ENCODE assay signal across 15 cellular contexts in the genomic region with DNA sequence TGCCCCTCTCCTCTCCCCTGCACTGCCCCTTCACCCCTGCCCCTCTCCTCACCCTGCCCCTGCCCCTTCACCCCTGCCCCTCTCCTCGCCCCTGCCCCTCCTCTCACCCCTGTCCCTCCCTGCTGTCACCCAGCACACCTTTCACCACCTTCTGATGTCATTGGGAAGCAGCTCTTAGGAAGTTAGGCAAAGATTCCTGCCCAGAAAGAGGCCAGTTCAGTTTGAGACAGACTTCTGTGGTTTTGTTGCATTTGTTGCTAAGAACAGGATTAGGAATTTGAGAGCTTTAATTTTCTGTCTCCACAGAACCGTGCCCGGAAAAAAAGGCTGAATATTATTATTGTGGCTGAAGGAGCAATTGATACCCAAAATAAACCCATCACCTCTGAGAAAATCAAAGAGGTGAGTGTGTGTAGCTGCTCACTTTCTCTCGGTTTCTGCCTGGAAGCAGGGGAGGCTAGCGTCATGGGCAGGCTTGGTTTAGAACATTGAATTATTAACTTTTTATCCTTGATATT. TPM values are rescaled to one million over a fixed set of nuclear protein-coding genes. Genes with fewer than 3 reads are reported as not detected.
A peak's percentile ranks its signal among the peaks of the same experiment; 100 is the strongest.
DNase-seq lines count a peak whose midpoint lies in the region; ATAC-seq and TF ChIP-seq lines count a peak whose summit lies in the region.
"Had no signal": no experiment of that assay in that cellular context is flagged by ENCODE, and none has a peak within 500 bp of the region (broad histone marks: within the 10 kb centered on the region; RNA-seq: fewer than 3 reads in every experiment).

No MANE protein-coding gene starts in this region.

- no peak for TF ChIP-seq POLR2A in sigmoid colon (IDR thresholded peaks at IDR 0.05)

- in situ Hi-C loops in HAP-1 (cut with MboI; ENCODE audit: low sequenced_read_pairs), result no loop called here

- H3K4me3 ChIP-seq in AG04450 (ENCODE audit: low read depth, low read length), result no peak overlapping the region
- peak overlapping the region in 1 of 2 donors; percentile 45 for H3K4me3 ChIP-seq in ascending aorta
- H3K4me3 ChIP-seq in fibroblast of pulmonary artery (replicated peaks; ENCODE audit: low read depth, low read length), result no peak overlapping the region
- H3K4me3 ChIP-seq in sigmoid colon, result no peak overlapping the region
- no peak overlapping the region for H3K4me3 ChIP-seq in HAP-1

- peaks cover 12 to 38% of the 10 kb centered on the region in 2 donors for H3K4me1 ChIP-seq in ascending aorta
- H3K4me1 ChIP-seq in sigmoid colon, result peaks cover 0 to 18% (median 9%) of the 10 kb centered on the region in 4 donors
- peaks cover 5% of the 10 kb centered on the region; the same call in 1 of the 2 replicates for H3K4me1 ChIP-seq in HAP-1

- ATAC-seq in HG03521 (IDR thresholded peaks at IDR 0.05; ENCODE audit: unreplicated experiment) (no peak), HG03139 (IDR thresholded peaks at IDR 0.05; ENCODE audit: unreplicated experiment) (no peak)
- ATAC-seq: PC-3 had no signal

- POLR2A ChIA-PET in AG04450 (lab: Yijun Ruan, JAX), result interaction anchor here (0.9 to 1.7 kb wide), 6 partner anchors 12 to 66 kb away, joined by 3 to 33 read pairs (median 3); a partner anchor contains a TSS

- H3K9me3 ChIP-seq in AG04450 (ENCODE audit: control insufficient read depth, insufficient read depth, low read length), result peaks cover 3% of the 10 kb centered on the region; the same call in 1 of the 2 replicates
- no peaks in the 10 kb centered on the region for H3K9me3 ChIP-seq in ascending aorta
- H3K9me3 ChIP-seq in sigmoid colon, result no peaks in the 10 kb centered on the region
- H3K9me3 ChIP-seq in HAP-1, result no peaks in the 10 kb centered on the region

- TF ChIP-seq CTCF in AG04450 (IDR thresholded peaks at IDR 0.05; ENCODE audit: low read depth, low read length) (no peak), ascending aorta (IDR thresholded peaks at IDR 0.05) (no peak), fibroblast of pulmonary artery (IDR thresholded peaks at IDR 0.05; ENCODE audit: low read length, missing control alignments) (no peak), sigmoid colon (IDR thresholded peaks at IDR 0.05) (no peak)

- 92% methylated on average over 5 of the region's 5 CpGs for WGBS in sigmoid colon, 2 donors

- no peaks in the 10 kb centered on the region for H3K27me3 ChIP-seq in AG04450 (ENCODE audit: control insufficient read depth, insufficient read depth, low read length)
- no peaks in the 10 kb centered on the region for H3K27me3 ChIP-seq in ascending aorta
- H3K27me3 ChIP-seq in sigmoid colon, result no peaks in the 10 kb centered on the region
- no peaks in the 10 kb centered on the region for H3K27me3 ChIP-seq in HAP-1 (ENCODE audit: low read depth)

- peaks cover 22 to 42% of the 10 kb centered on the region in 2 donors for H3K36me3 ChIP-seq in ascending aorta
- H3K36me3 ChIP-seq in sigmoid colon, result peaks cover 0 to 56% (median 16%) of the 10 kb centered on the region in 4 donors
- peaks cover 77% of the 10 kb centered on the region for H3K36me3 ChIP-seq in HAP-1 (replicated peaks)

- TF ChIP-seq EP300 in sigmoid colon (IDR thresholded peaks at IDR 0.05), result no peak

- intact Hi-C loops in ascending aorta (cut with DNase I) (loop anchor here (1.0 to 5.0 kb wide), 4 partner anchors 12 to 1965 kb away; no protein-coding TSS in a partner anchor), sigmoid colon (cut with DNase I) (no loop called here)

- DNase-seq in AG04450 (ENCODE audit: low read depth, low spot score), result peak; percentile 15
- no peak for DNase-seq in ascending aorta (ENCODE audit: low spot score in 2 of 2)
- DNase-seq in fibroblast of pulmonary artery (ENCODE audit: low read depth), result peak; percentile 52
- DNase-seq in sigmoid colon, result no peak
- no peak for DNase-seq in activated CD8-positive, alpha-beta memory T cell treated with anti-CD3 and anti-CD28 coated beads, Interleukin-2, amount 50 U/mL, for 4 hours
- no peak for DNase-seq in HAP-1 (ENCODE audit: low spot score in 2 of 2)
- DNase-seq: erythroblast; islet precursor cell; Kasumi-1; PC-3; stimulated activated CD4-positive, alpha-beta T cell treated with anti-CD3 and anti-CD28 coated beads, Interleukin-4, amount 100 ng/mL, for 4 hours; stimulated activated naive CD8-positive, alpha-beta T cell treated with anti-CD3 and anti-CD28 coated beads, Interleukin-15, amount 100 ng/mL, for 72 hours; T-helper 9 cell had no signal

- H3K27ac ChIP-seq in AG04450 (ENCODE audit: low read depth, low read length) (peak overlapping the region; percentile 94), ascending aorta (peak overlapping the region; percentile 88 to 95), sigmoid colon (peak overlapping the region; percentile 59 to 91 (median 60))

- CTCF ChIA-PET in AG04450 (lab: Charles Lee), result interaction anchor here (0.7 to 2.2 kb wide), 3 partner anchors 13 to 179 kb away, joined by 3 to 9 read pairs (median 3); no protein-coding TSS in a partner anchor

RNA-seq across cellular contexts. Expression of a gene that starts 39.6 kb away (rescaled TPM):
- polyA plus RNA-seq in AG04450 (2011; rRNA removed), result 122 and 135 TPM in 2 replicates
- polyA minus RNA-seq in AG04450 (2011; rRNA and poly(A)+ RNA removed), result 103 and 128 TPM in 2 replicates
- total RNA-seq in ascending aorta, result 197 TPM
- 10 to 100 TPM; 27.5 to 94.7 (median 58.4) TPM for total RNA-seq in sigmoid colon
- polyA plus RNA-seq in sigmoid colon, result 100 to 1,000 TPM in 1 of 3 donors, 10 to 100 TPM in 2; 26.4 to 105 (median 40.2) TPM

Comparison
In these comparisons a context has a peak if more than half of its experiments do, and no peak if none do; other contexts are left out.
1. DNase-seq: peak in AG04450 (single experiment) and fibroblast of pulmonary artery (single experiment); none in ascending aorta (0 of 2), sigmoid colon (single experiment), activated CD8-positive, alpha-beta memory T cell treated with anti-CD3 and anti-CD28 coated beads, Interleukin-2, amount 50 U/mL, for 4 hours (single experiment) and HAP-1 (0 of 2).
2. Peak in every context shown above with its lines, with median percentiles within 50 percentile points of each other: H3K27ac ChIP-seq.